In genomic region chr11:24239016-24239720, GRCh38 we compare ENCODE assay signal across 17 cellular contexts.
DNase-seq lines count a peak whose midpoint lies in the region; ATAC-seq and TF ChIP-seq lines count a peak whose summit lies in the region.
"Had no signal": no experiment of that assay in that cellular context is flagged by ENCODE, and none has a peak within 500 bp of the region (broad histone marks: within the 10 kb centered on the region; RNA-seq: fewer than 3 reads in every experiment).

No MANE protein-coding gene starts in this region.

- ATAC-seq in left lung = peak; percentile 60

- intact Hi-C loops in left lung (cut with DNase I) = no loop called here

- in situ Hi-C loops in brain microvascular endothelial cell (cut with HindIII; ENCODE audit: low pct_ligation_motif_present, low sequenced_read_pairs) = no loop called here
- in situ Hi-C loops in HAP-1 (cut with MboI; ENCODE audit: low sequenced_read_pairs) = no loop called here

- peaks cover 0 to 5% of the 10 kb centered on the region in 2 donors for H3K9me3 ChIP-seq in left lung
- H3K9me3 ChIP-seq in HAP-1 = no peaks in the 10 kb centered on the region
- H3K9me3 ChIP-seq: BLaER1 treated with 17β-estradiol and CSF1 and Interleukin-3, amounts not matched to agents 10 nM and 100 nM had no signal

- no peak overlapping the region for H3K27ac ChIP-seq in brain microvascular endothelial cell
- H3K27ac ChIP-seq in left lung = no peak overlapping the region
- H3K27ac ChIP-seq: BLaER1 treated with 17β-estradiol and CSF1 and Interleukin-3, amounts not matched to agents 10 nM and 100 nM had no signal

- DNase-seq in AG20443 (ENCODE audit: low spot score) (peak; percentile 51), LHCN-M2 (ENCODE audit: low read depth) (peak; percentile 75), brain microvascular endothelial cell (peak; percentile 41), left lung (peak in 1 of 2 donors; percentile 6), NCI-H146 treated with DMSO at 0.1 percent for 48 hours (lab: John Stamatoyannopoulos, UW; ENCODE audit: unreplicated experiment) (no peak), HAP-1 (ENCODE audit: low spot score in 2 of 2) (no peak)
- DNase-seq in activated CD8-positive, alpha-beta memory T cell treated with anti-CD3 and anti-CD28 coated beads, Interleukin-2, amount 50 U/mL, for 48 hours = no peak
- no peak for DNase-seq in activated CD4-positive, alpha-beta T cell treated with anti-CD3 and anti-CD28 coated beads, Interleukin-2, amount 50 U/mL, for 4 hours
- DNase-seq: activated CD4-positive, alpha-beta memory T cell treated with anti-CD3 and anti-CD28 coated beads, Interleukin-2, amount 10 ng/mL, durations not matched to agents 7 days and 5 days; activated gamma-delta T cell treated with Interleukin-2 at 50 U/mL for 16 hours; H7; NCI-H1105; NCI-H510A; RPMI8226; stimulated activated CD4-positive, alpha-beta T cell treated with anti-CD3 and anti-CD28 coated beads, Interleukin-1b, Interleukin-23, amount 100 ng/mL, for 48 hours; T-helper 9 cell had no signal

- TF ChIP-seq CTCF in brain microvascular endothelial cell (IDR thresholded peaks at IDR 0.05; ENCODE audit: low read depth, low read length, missing control alignments) (no peak), left lung (IDR thresholded peaks at IDR 0.05) (no peak)

- H3K4me3 ChIP-seq in brain microvascular endothelial cell (ENCODE audit: low read depth, low read length) (no peak overlapping the region), left lung (no peak overlapping the region), HAP-1 (no peak overlapping the region)
- H3K4me3 ChIP-seq: BLaER1 treated with 17β-estradiol and CSF1 and Interleukin-3, amounts not matched to agents 10 nM and 100 nM had no signal

- H3K4me1 ChIP-seq in left lung = no peaks in the 10 kb centered on the region
- no peaks in the 10 kb centered on the region for H3K4me1 ChIP-seq in HAP-1

- H3K36me3 ChIP-seq in brain microvascular endothelial cell (replicated peaks) (no peaks in the 10 kb centered on the region), left lung (no peaks in the 10 kb centered on the region), HAP-1 (replicated peaks) (no peaks in the 10 kb centered on the region)
- H3K36me3 ChIP-seq: BLaER1 treated with 17β-estradiol and CSF1 and Interleukin-3, amounts not matched to agents 10 nM and 100 nM had no signal

- H3K27me3 ChIP-seq in brain microvascular endothelial cell (replicated peaks) (no peaks in the 10 kb centered on the region), left lung (no peaks in the 10 kb centered on the region), HAP-1 (ENCODE audit: low read depth) (no peaks in the 10 kb centered on the region)
- H3K27me3 ChIP-seq: BLaER1 treated with 17β-estradiol and CSF1 and Interleukin-3, amounts not matched to agents 10 nM and 100 nM had no signal

Comparison
In these comparisons a context has a peak if more than half of its experiments do, and no peak if none do; other contexts are left out.
1. DNase-seq: peak in AG20443 (single experiment), LHCN-M2 (single experiment) and brain microvascular endothelial cell (single experiment); none in activated CD8-positive, alpha-beta memory T cell treated with anti-CD3 and anti-CD28 coated beads, Interleukin-2, amount 50 U/mL, for 48 hours (single experiment), NCI-H146 treated with DMSO at 0.1 percent for 48 hours (single experiment), activated CD4-positive, alpha-beta T cell treated with anti-CD3 and anti-CD28 coated beads, Interleukin-2, amount 50 U/mL, for 4 hours (0 of 2) and HAP-1 (0 of 2).